Comparison of ENCODE assay signal across 1 cellular context in the genomic region with DNA sequence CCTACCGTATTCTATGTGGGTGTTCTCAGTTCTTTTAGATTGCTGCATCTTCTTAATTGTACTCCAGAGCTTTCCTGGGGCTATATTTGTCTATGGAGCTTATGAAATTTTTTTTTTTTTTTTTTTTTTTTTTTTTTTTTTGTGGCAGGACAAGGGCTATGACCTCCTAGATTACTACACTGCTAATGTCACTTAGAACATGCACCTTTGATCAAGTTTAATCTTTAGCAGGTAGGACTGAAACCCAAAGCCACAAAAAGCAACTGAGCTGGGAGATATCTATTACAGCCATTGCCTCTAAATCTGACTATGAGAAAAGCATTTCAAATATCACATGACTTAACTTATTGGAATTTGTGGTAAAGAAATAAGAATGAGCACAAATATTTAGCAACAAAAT.
TF ChIP-seq lines count a peak whose summit lies in the region.

No MANE protein-coding gene starts in this region.

TF ChIP-seq in HepG2, 621 proteins besides CTCF, POLR2A, EP300 and RAD21:
- TF ChIP-seq MAFG (CRISPR knock-in tag; IDR thresholded peaks at IDR 0.05): no peak
- no peak for TF ChIP-seq ONECUT2 (CRISPR knock-in tag; IDR thresholded peaks at IDR 0.05)
- TF ChIP-seq KLF6 (CRISPR knock-in tag; IDR thresholded peaks at IDR 0.05): no peak
- TF ChIP-seq ZNF569 (CRISPR knock-in tag; IDR thresholded peaks at IDR 0.05; ENCODE audit: borderline replicate concordance): no peak
- TF ChIP-seq ZNF205 (CRISPR knock-in tag; IDR thresholded peaks at IDR 0.05): no peak
- TF ChIP-seq PHF20 (CRISPR knock-in tag; IDR thresholded peaks at IDR 0.05): no peak
- no peak for TF ChIP-seq RBAK (CRISPR knock-in tag; IDR thresholded peaks at IDR 0.05)
- TF ChIP-seq ZZZ3 (CRISPR knock-in tag; IDR thresholded peaks at IDR 0.05; ENCODE audit: borderline replicate concordance): no peak
